16 cellular contexts compared by ENCODE assay signal in the genomic region with DNA sequence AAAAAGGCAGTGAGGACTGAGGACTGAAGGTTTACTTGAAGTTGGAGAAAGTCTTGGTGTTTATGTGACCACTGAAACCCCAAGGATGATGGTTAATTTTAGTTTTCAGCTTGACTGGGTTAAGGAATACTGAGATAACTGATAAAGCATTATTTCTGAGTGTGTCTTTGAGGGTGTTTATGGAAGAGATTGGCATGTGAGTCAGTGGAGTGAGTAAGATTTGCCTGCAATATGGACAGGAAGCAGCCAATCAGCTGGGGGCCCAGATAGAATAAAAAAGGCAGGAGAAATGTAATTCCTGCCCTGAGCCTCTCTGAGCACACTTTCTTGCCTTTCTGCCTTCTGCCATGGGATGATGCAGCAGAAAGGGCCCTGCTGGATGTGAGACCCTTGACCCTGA.
DNase-seq lines count a peak whose midpoint lies in the region; ATAC-seq and TF ChIP-seq lines count a peak whose summit lies in the region.
"Had no signal": no experiment of that assay in that cellular context is flagged by ENCODE, and none has a peak within 500 bp of the region (broad histone marks: within the 10 kb centered on the region; RNA-seq: fewer than 3 reads in every experiment).

No MANE protein-coding gene starts in this region.

- H3F3A ChIP-seq in GM23248 (ENCODE audit: insufficient read depth): no peaks in the 10 kb centered on the region

- intact Hi-C loops in cardiac septum (cut with DNase I): no loop called here

- POLR2A ChIA-PET in CD8-positive, alpha-beta memory T cell (lab: Charles Lee): no interaction called here

- TF ChIP-seq CTCF in foreskin fibroblast (IDR thresholded peaks at IDR 0.05; ENCODE audit: low read depth, low read length): no peak

- H3K9ac ChIP-seq in GM23248 (no peak overlapping the region), adipocyte (ENCODE audit: low read length) (no peak overlapping the region)
- H3K9ac ChIP-seq: parathyroid adenoma had no signal

- CTCF ChIA-PET in CD8-positive, alpha-beta memory T cell (lab: Charles Lee): no interaction called here

- H3K27me3 Mint-ChIP-seq in CD8-positive, alpha-beta memory T cell: peaks cover 2% of the 10 kb centered on the region in 2 donors
- H3K27me3 Mint-ChIP-seq: memory B cell had no signal

- no peaks in the 10 kb centered on the region for H3K9me2 ChIP-seq in GM23248 (ENCODE audit: insufficient read depth)

- peak; percentile 60 for DNase-seq in A172 (ENCODE audit: low spot score)
- peak; percentile 64 for DNase-seq in GM23248
- DNase-seq in adipocyte (ENCODE audit: low read depth): peak; percentile 54
- DNase-seq in foreskin fibroblast: peak; percentile 74 to 86
- DNase-seq in CD8-positive, alpha-beta memory T cell: no peak
- DNase-seq in cardiac septum (ENCODE audit: low spot score): no peak
- DNase-seq in NCI-H345 treated with DMSO at 0.1 percent for 48 hours (lab: John Stamatoyannopoulos, UW; ENCODE audit: unreplicated experiment): no peak
- DNase-seq: activated CD4-positive, CD25-positive, alpha-beta regulatory T cell treated with anti-CD3 and anti-CD28 coated beads, Interleukin-2, amount 50 U/mL, for 72 hours; NCI-H1436 treated with DMSO at 0.1 percent for 48 hours; stimulated activated CD4-positive, alpha-beta T cell treated with anti-CD3 and anti-CD28 coated beads, Interleukin-1b, Interleukin-23, amount 100 ng/mL, for 48 hours; stimulated activated naive B cell treated with anti-CD40 and anti-IgM and Interleukin-4, amounts not matched to agents 10 μg/mL and 1 μg/mL and 100 μg/mL, for 72 hours had no signal

- no peak for ATAC-seq in GM21723 (IDR thresholded peaks at IDR 0.05; ENCODE audit: unreplicated experiment)
- ATAC-seq: gastroesophageal sphincter; stimulated activated naive B cell treated with anti-CD40 and anti-IgM and Interleukin-4, amounts not matched to agents 10 μg/mL and 1 μg/mL and 100 μg/mL, for 72 hours had no signal

- H3K36me3 Mint-ChIP-seq in CD8-positive, alpha-beta memory T cell: peaks cover 0 to 51% (median 1%) of the 10 kb centered on the region in 3 donors

- peaks cover 3% of the 10 kb centered on the region for H3K9me3 ChIP-seq in GM23248 (ENCODE audit: low read depth)
- no peaks in the 10 kb centered on the region for H3K9me3 ChIP-seq in adipocyte (ENCODE audit: control insufficient read depth, low read length)
- H3K9me3 ChIP-seq in CD8-positive, alpha-beta memory T cell (ENCODE audit: low read length): no peaks in the 10 kb centered on the region

- no peak overlapping the region for H3K4me3 Mint-ChIP-seq in CD8-positive, alpha-beta memory T cell
- H3K4me3 Mint-ChIP-seq: memory B cell; stimulated activated naive B cell treated with anti-CD40 and anti-IgM and Interleukin-4, amounts not matched to agents 10 μg/mL and 1 μg/mL and 100 μg/mL, for 72 hours had no signal

- H3K4me2 ChIP-seq in GM23248 (ENCODE audit: unreplicated experiment): no peak overlapping the region

- H3K36me3 ChIP-seq in GM23248 (ENCODE audit: low read depth) (no peaks in the 10 kb centered on the region), adipocyte (ENCODE audit: control insufficient read depth, insufficient read depth, low read length, severe bottlenecking) (no peaks in the 10 kb centered on the region)
- H3K36me3 ChIP-seq in CD8-positive, alpha-beta memory T cell (ENCODE audit: insufficient read depth, low read length): no peaks in the 10 kb centered on the region
- H3K36me3 ChIP-seq: gastroesophageal sphincter had no signal

- no peaks in the 10 kb centered on the region for H3K79me2 ChIP-seq in GM23248 (ENCODE audit: insufficient read depth)
- H3K79me2 ChIP-seq: parathyroid adenoma had no signal

- H3K27me3 ChIP-seq in GM23248 (replicated peaks; ENCODE audit: insufficient read depth) (no peaks in the 10 kb centered on the region), adipocyte (replicated peaks; ENCODE audit: control insufficient read depth, insufficient read depth, low read length) (no peaks in the 10 kb centered on the region)
- no peaks in the 10 kb centered on the region for H3K27me3 ChIP-seq in CD8-positive, alpha-beta memory T cell (ENCODE audit: insufficient read depth, low read length, poor library complexity, severe bottlenecking)
- H3K27me3 ChIP-seq: gastroesophageal sphincter had no signal

- H3K27ac Mint-ChIP-seq in CD8-positive, alpha-beta memory T cell: no peak overlapping the region
- H3K27ac Mint-ChIP-seq: memory B cell; stimulated activated naive B cell treated with anti-CD40 and anti-IgM and Interleukin-4, amounts not matched to agents 10 μg/mL and 1 μg/mL and 100 μg/mL, for 72 hours had no signal

- no peaks in the 10 kb centered on the region for H4K20me1 ChIP-seq in GM23248 (ENCODE audit: insufficient read depth)

- no peak overlapping the region for H2AFZ ChIP-seq in GM23248
- H2AFZ ChIP-seq: parathyroid adenoma had no signal

- peaks cover 17 to 33% (median 20%) of the 10 kb centered on the region in 5 donors for H3K9me3 Mint-ChIP-seq in CD8-positive, alpha-beta memory T cell

- H3K4me3 ChIP-seq in GM23248 (no peak overlapping the region), adipocyte (ENCODE audit: low read length) (no peak overlapping the region), foreskin fibroblast (ENCODE audit: low read depth in 1 of 2, low read length in 2 of 2) (no peak overlapping the region)
- no peak overlapping the region for H3K4me3 ChIP-seq in CD8-positive, alpha-beta memory T cell (ENCODE audit: low read length)
- H3K4me3 ChIP-seq: gastroesophageal sphincter had no signal

- H3K4me1 ChIP-seq in GM23248 (ENCODE audit: insufficient read depth) (no peaks in the 10 kb centered on the region), adipocyte (ENCODE audit: control insufficient read depth, insufficient read depth, low read length) (no peaks in the 10 kb centered on the region)
- no peaks in the 10 kb centered on the region for H3K4me1 ChIP-seq in CD8-positive, alpha-beta memory T cell (ENCODE audit: insufficient read depth, low read length)
- H3K4me1 ChIP-seq: parathyroid adenoma had no signal

- H3K4me1 Mint-ChIP-seq in CD8-positive, alpha-beta memory T cell: no peaks in the 10 kb centered on the region
- H3K4me1 Mint-ChIP-seq: memory B cell; stimulated activated naive B cell treated with anti-CD40 and anti-IgM and Interleukin-4, amounts not matched to agents 10 μg/mL and 1 μg/mL and 100 μg/mL, for 72 hours had no signal

- in situ Hi-C loops in GM23248 (cut with MboI): no loop called here

- H3K27ac ChIP-seq in GM23248: no peak overlapping the region
- no peak overlapping the region for H3K27ac ChIP-seq in CD8-positive, alpha-beta memory T cell (ENCODE audit: low read depth, low read length)
- H3K27ac ChIP-seq: C4-2B, gastroesophageal sphincter, parathyroid adenoma had no signal

Comparison
In these comparisons a context has a peak if more than half of its experiments do, and no peak if none do; other contexts are left out.
1. DNase-seq: peak in A172 (single experiment), GM23248 (single experiment), adipocyte (single experiment) and foreskin fibroblast (2 of 2); none in CD8-positive, alpha-beta memory T cell (0 of 5), cardiac septum (single experiment) and NCI-H345 treated with DMSO at 0.1 percent for 48 hours (single experiment).